In genomic region chr3:47512416-47513124, GRCh38 we compare ENCODE assay signal across 8 cellular contexts. TPM values are rescaled to one million over a fixed set of nuclear protein-coding genes. Genes with fewer than 3 reads are reported as not detected.
DNase-seq lines count a peak whose midpoint lies in the region; ATAC-seq and TF ChIP-seq lines count a peak whose summit lies in the region.

No MANE protein-coding gene starts in this region.

- H3K36me3 ChIP-seq in CD4-positive, CD25-positive, alpha-beta regulatory T cell (ENCODE audit: control insufficient read depth, insufficient read depth, low read length): peaks cover 18% of the 10 kb centered on the region
- peaks cover 4 to 19% of the 10 kb centered on the region in 2 donors for H3K36me3 ChIP-seq in duodenal mucosa (ENCODE audit: control insufficient read depth in 1 of 2, insufficient read depth in 2 of 2, low read length in 2 of 2)
- H3K36me3 ChIP-seq in mesodermal cell (ENCODE audit: control insufficient read depth, insufficient read depth, low read length): peaks cover 40% of the 10 kb centered on the region
- H3K36me3 ChIP-seq in thoracic aorta: peaks cover 12% of the 10 kb centered on the region

- peak overlapping the region; percentile 89 for H3K27ac ChIP-seq in CD4-positive, CD25-positive, alpha-beta regulatory T cell (ENCODE audit: insufficient read depth, low read length, poor library complexity, severe bottlenecking)
- no peak overlapping the region for H3K27ac ChIP-seq in duodenal mucosa (ENCODE audit: low read depth, low read length)
- H3K27ac ChIP-seq in mesodermal cell (ENCODE audit: low read depth, low read length, severe bottlenecking): peak overlapping the region; percentile 92
- H3K27ac ChIP-seq in thoracic aorta: peak overlapping the region; percentile 94

- peaks cover 13% of the 10 kb centered on the region for H3K4me1 ChIP-seq in CD4-positive, CD25-positive, alpha-beta regulatory T cell (ENCODE audit: control insufficient read depth, insufficient read depth, low read length, poor library complexity, severe bottlenecking)
- peaks cover 0 to 10% of the 10 kb centered on the region in 2 donors for H3K4me1 ChIP-seq in duodenal mucosa (ENCODE audit: control insufficient read depth in 1 of 2, insufficient read depth in 2 of 2, low read length in 2 of 2)
- H3K4me1 ChIP-seq in mesodermal cell (ENCODE audit: control insufficient read depth, insufficient read depth, low read length, poor library complexity, severe bottlenecking): peaks cover 2% of the 10 kb centered on the region
- H3K4me1 ChIP-seq in thoracic aorta (ENCODE audit: control insufficient read depth in 1 of 2, low read depth in 2 of 2): peaks cover 0 to 11% of the 10 kb centered on the region in 2 donors

- peak overlapping the region; percentile 81 for H3K4me3 ChIP-seq in CD4-positive, CD25-positive, alpha-beta regulatory T cell (ENCODE audit: low read depth, low read length)
- H3K4me3 ChIP-seq in duodenal mucosa (ENCODE audit: low read depth in 1 of 2, low read length in 2 of 2): peak overlapping the region; percentile 91 to 93
- H3K4me3 ChIP-seq in mesodermal cell (ENCODE audit: extremely low read depth, insufficient read depth, low read length, poor library complexity, severe bottlenecking): peak overlapping the region; percentile 69
- peak overlapping the region; percentile 92 for H3K4me3 ChIP-seq in thoracic aorta

- no peak for TF ChIP-seq CTCF in HFFc6 (IDR thresholded peaks at IDR 0.05)
- TF ChIP-seq CTCF in thoracic aorta (IDR thresholded peaks at IDR 0.05): no peak

- DNase-seq in CD4-positive, CD25-positive, alpha-beta regulatory T cell: peak in 2 of 3 donors; percentile 12 to 47
- no peak for DNase-seq in HFFc6
- peak in 23 of 34 experiments; percentile 4 to 40 (median 13) for DNase-seq in T-cell
- no peak for DNase-seq in thoracic aorta (ENCODE audit: low spot score)
- no peak for DNase-seq in H4 (ENCODE audit: low spot score)

- peaks cover 5% of the 10 kb centered on the region for H3K36me3 Mint-ChIP-seq in CD4-positive, CD25-positive, alpha-beta regulatory T cell
- H3K36me3 Mint-ChIP-seq in HFFc6 (ENCODE audit: low read depth): peaks cover 12% of the 10 kb centered on the region; the same call in 1 of the 2 replicates
- H3K36me3 Mint-ChIP-seq in T-cell: peaks cover 15% of the 10 kb centered on the region

- no peaks in the 10 kb centered on the region for H3K27me3 ChIP-seq in CD4-positive, CD25-positive, alpha-beta regulatory T cell (ENCODE audit: control insufficient read depth, insufficient read depth, low read length)
- H3K27me3 ChIP-seq in duodenal mucosa (ENCODE audit: control insufficient read depth in 1 of 2, insufficient read depth in 2 of 2, low read length in 2 of 2) (no peaks in the 10 kb centered on the region), thoracic aorta (replicated peaks; ENCODE audit: insufficient read depth) (no peaks in the 10 kb centered on the region)

- 12 to 22% methylated on average over 26 to 31 of the region's 36 CpGs for WGBS in mesodermal cell (ENCODE audit: insufficient coverage in 2 of 2), 2 experiments

- H3K9me3 Mint-ChIP-seq in CD4-positive, CD25-positive, alpha-beta regulatory T cell: peaks cover 0 to 2% (median 0%) of the 10 kb centered on the region in 7 donors
- H3K9me3 Mint-ChIP-seq in HFFc6 (no peaks in the 10 kb centered on the region), T-cell (no peaks in the 10 kb centered on the region)

- peaks cover 6 to 36% (median 17%) of the 10 kb centered on the region in 4 donors for H3K4me1 Mint-ChIP-seq in CD4-positive, CD25-positive, alpha-beta regulatory T cell
- H3K4me1 Mint-ChIP-seq in HFFc6 (ENCODE audit: low read depth) (peaks cover 21% of the 10 kb centered on the region), T-cell (peaks cover 17 to 28% (median 24%) of the 10 kb centered on the region in 3 donors)

- peaks cover 11% of the 10 kb centered on the region for H3K27me3 Mint-ChIP-seq in CD4-positive, CD25-positive, alpha-beta regulatory T cell
- H3K27me3 Mint-ChIP-seq in HFFc6 (ENCODE audit: insufficient read depth): peaks cover 4% of the 10 kb centered on the region; the same call in 1 of the 2 replicates
- no peaks in the 10 kb centered on the region for H3K27me3 Mint-ChIP-seq in T-cell

- POLR2A ChIA-PET in T-cell (lab: Charles Lee): interaction anchor here in 1 of 2 donors (0.7 kb wide), 1 partner anchor 31 kb away, joined by 4 read pairs; no protein-coding TSS in a partner anchor

- peak overlapping the region; percentile 82 to 88 for H3K9ac ChIP-seq in duodenal mucosa (ENCODE audit: low read depth in 1 of 2, low read length in 2 of 2)

- no peak for ATAC-seq in CD4-positive, CD25-positive, alpha-beta regulatory T cell (ENCODE audit: low read depth in 2 of 2)
- no peak for ATAC-seq in T-cell (replicated peaks in 1 of 4)
- ATAC-seq in thoracic aorta (ENCODE audit: insufficient number of reproducible peaks, low FRiP score, low read depth): no peak
- no peak for ATAC-seq in GM19455 (IDR thresholded peaks at IDR 0.05; ENCODE audit: unreplicated experiment)

- H3K9me3 ChIP-seq in CD4-positive, CD25-positive, alpha-beta regulatory T cell (ENCODE audit: control insufficient read depth in 2 of 2, low read length in 2 of 2): no peaks in the 10 kb centered on the region
- H3K9me3 ChIP-seq in duodenal mucosa (ENCODE audit: control insufficient read depth in 1 of 2, low read length in 2 of 2) (no peaks in the 10 kb centered on the region), mesodermal cell (ENCODE audit: control insufficient read depth, low read length) (no peaks in the 10 kb centered on the region), thoracic aorta (no peaks in the 10 kb centered on the region)

- H3K27ac Mint-ChIP-seq in CD4-positive, CD25-positive, alpha-beta regulatory T cell: peak overlapping the region; percentile 97 to 99 (median 98)
- H3K27ac Mint-ChIP-seq in HFFc6 (peak overlapping the region; percentile 92), T-cell (peak overlapping the region; percentile 99)

- peak overlapping the region; percentile 96 to 99 (median 97) for H3K4me3 Mint-ChIP-seq in CD4-positive, CD25-positive, alpha-beta regulatory T cell
- peak overlapping the region; percentile 98 for H3K4me3 Mint-ChIP-seq in HFFc6
- H3K4me3 Mint-ChIP-seq in T-cell: peak overlapping the region; percentile 95 to 96 (median 96)

- CTCF ChIA-PET in T-cell (lab: Charles Lee): interaction anchor here in 1 of 2 donors (0.9 kb wide), 1 partner anchor 92 kb away, joined by 3 read pairs; no protein-coding TSS in a partner anchor

RNA-seq across cellular contexts. Expression of gene ELP6, which starts 0.9 kb away (rescaled TPM):
- 18.4 TPM for total RNA-seq in CD4-positive, CD25-positive, alpha-beta regulatory T cell
- 10 to 100 TPM; 33.2 to 54.1 (median 45.2) TPM for polyA plus RNA-seq in CD4-positive, CD25-positive, alpha-beta regulatory T cell
- 10 to 100 TPM; 30.4 to 36.2 (median 34.5) TPM for total RNA-seq in HFFc6 (2021; fragmentation: NEBNext Ultra II Directional; extraction: Animal tissue kit (Norgen Biotek cat#: 25700))
- total RNA-seq in T-cell: 10 to 100 TPM; 22.3 to 31.4 (median 27.2) TPM
- 33.0 TPM for polyA plus RNA-seq in mesodermal cell (2013, experiment 1 of 2)
- 25.0 TPM for polyA plus RNA-seq in mesodermal cell (2013, experiment 2 of 2)
- total RNA-seq in thoracic aorta: 10 to 100 TPM; 16.5 to 28.7 TPM
- 21.0 and 35.4 TPM in 2 replicates for total RNA-seq in H4 (2014; rRNA removed; shearing (Covaris generic))

RNA-seq across cellular contexts. Expression of gene SCAP, which starts 36.8 kb away (rescaled TPM):
- total RNA-seq in CD4-positive, CD25-positive, alpha-beta regulatory T cell: 92.4 TPM
- polyA plus RNA-seq in CD4-positive, CD25-positive, alpha-beta regulatory T cell: 10 to 100 TPM; 43.2 to 47.9 (median 45.8) TPM
- 10 to 100 TPM; 48.3 to 63.3 (median 54.9) TPM for total RNA-seq in HFFc6 (2021; fragmentation: NEBNext Ultra II Directional; extraction: Animal tissue kit (Norgen Biotek cat#: 25700))
- 100 to 1,000 TPM in 2 of 5 donors, 10 to 100 TPM in 3; 86.6 to 108 (median 95.3) TPM for total RNA-seq in T-cell
- polyA plus RNA-seq in mesodermal cell (2013, experiment 1 of 2): 51.3 TPM
- 38.1 TPM for polyA plus RNA-seq in mesodermal cell (2013, experiment 2 of 2)
- total RNA-seq in thoracic aorta: 100 to 1,000 TPM in 1 of 2 donors, 10 to 100 TPM in 1; 80.0 to 106 TPM
- total RNA-seq in H4 (2014; rRNA removed; shearing (Covaris generic)): 24.7 and 26.1 TPM in 2 replicates

Comparison
In these comparisons a context has a peak if more than half of its experiments do, and no peak if none do; other contexts are left out.
1. DNase-seq: peak in CD4-positive, CD25-positive, alpha-beta regulatory T cell (2 of 3) and T-cell (23 of 34); none in HFFc6 (single experiment), thoracic aorta (single experiment) and H4 (single experiment).
2. Peak in every context shown above with its lines, with median percentiles within 50 percentile points of each other: H3K4me3 ChIP-seq, H3K27ac Mint-ChIP-seq and H3K4me3 Mint-ChIP-seq.